Comparison of ENCODE assay signal across 1 cellular context in the genomic region with DNA sequence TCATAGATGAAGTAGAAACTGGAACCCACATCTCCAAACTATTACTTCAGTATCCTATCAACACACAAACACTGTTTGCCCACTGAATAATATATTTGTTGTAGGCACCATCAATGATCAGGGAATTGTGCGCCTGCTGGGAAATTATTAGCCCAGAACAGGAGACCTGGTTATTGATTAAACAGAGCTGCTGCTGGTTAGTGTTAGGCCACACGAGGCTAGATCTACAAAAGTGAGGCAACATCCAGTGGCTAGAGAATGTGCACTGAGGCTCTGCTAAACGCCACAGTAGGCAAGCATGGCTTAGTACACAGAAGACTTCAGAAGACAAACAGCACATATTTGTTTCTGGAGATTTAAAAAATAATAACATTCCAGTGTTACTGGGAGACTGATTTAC.
TF ChIP-seq lines count a peak whose summit lies in the region.

No MANE protein-coding gene starts in this region.

TF ChIP-seq in HepG2, 621 proteins besides CTCF, POLR2A, EP300 and RAD21 (continued from another document and continues in another):
- TF ChIP-seq, protein P1, sequence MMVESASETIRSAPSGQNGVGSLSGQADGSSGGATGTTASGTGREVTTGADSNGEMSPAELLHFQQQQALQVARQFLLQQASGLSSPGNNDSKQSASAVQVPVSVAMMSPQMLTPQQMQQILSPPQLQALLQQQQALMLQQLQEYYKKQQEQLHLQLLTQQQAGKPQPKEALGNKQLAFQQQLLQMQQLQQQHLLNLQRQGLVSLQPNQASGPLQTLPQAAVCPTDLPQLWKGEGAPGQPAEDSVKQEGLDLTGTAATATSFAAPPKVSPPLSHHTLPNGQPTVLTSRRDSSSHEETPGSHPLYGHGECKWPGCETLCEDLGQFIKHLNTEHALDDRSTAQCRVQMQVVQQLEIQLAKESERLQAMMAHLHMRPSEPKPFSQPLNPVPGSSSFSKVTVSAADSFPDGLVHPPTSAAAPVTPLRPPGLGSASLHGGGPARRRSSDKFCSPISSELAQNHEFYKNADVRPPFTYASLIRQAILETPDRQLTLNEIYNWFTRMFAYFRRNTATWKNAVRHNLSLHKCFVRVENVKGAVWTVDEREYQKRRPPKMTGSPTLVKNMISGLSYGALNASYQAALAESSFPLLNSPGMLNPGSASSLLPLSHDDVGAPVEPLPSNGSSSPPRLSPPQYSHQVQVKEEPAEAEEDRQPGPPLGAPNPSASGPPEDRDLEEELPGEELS (CRISPR knock-in tag; IDR thresholded peaks at IDR 0.05): peak; percentile 72; the same call in 1 of the 2 replicates
- no peak for TF ChIP-seq MZF1 (CRISPR knock-in tag; IDR thresholded peaks at IDR 0.05; ENCODE audit: borderline replicate concordance)
- TF ChIP-seq RXRB (CRISPR knock-in tag; IDR thresholded peaks at IDR 0.05; ENCODE audit: borderline replicate concordance): peak; percentile 73
- TF ChIP-seq, protein P2, sequence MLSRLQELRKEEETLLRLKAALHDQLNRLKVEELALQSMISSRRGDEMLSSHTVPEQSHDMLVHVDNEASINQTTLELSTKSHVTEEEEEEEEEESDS (CRISPR knock-in tag; IDR thresholded peaks at IDR 0.05; ENCODE audit: borderline replicate concordance): no peak
- no peak for TF ChIP-seq ZFP36L2 (CRISPR knock-in tag; IDR thresholded peaks at IDR 0.05)
- no peak for TF ChIP-seq NCOA1 (CRISPR knock-in tag; IDR thresholded peaks at IDR 0.05)
- TF ChIP-seq, protein P3, sequence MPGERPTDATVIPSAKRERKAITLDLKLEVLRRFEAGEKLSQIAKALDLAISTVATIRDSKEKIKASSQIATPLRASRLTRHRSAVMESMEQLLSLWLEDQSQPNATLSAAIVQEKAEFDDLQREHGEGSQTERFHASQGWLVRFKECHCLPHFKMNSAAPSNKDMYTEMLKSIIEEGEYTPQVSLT (CRISPR knock-in tag; IDR thresholded peaks at IDR 0.05; ENCODE audit: borderline replicate concordance, low read depth): no peak
- TF ChIP-seq, protein P4, sequence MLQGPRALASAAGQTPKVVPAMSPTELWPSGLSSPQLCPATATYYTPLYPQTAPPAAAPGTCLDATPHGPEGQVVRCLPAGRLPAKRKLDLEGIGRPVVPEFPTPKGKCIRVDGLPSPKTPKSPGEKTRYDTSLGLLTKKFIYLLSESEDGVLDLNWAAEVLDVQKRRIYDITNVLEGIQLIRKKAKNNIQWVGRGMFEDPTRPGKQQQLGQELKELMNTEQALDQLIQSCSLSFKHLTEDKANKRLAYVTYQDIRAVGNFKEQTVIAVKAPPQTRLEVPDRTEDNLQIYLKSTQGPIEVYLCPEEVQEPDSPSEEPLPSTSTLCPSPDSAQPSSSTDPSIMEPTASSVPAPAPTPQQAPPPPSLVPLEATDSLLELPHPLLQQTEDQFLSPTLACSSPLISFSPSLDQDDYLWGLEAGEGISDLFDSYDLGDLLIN (CRISPR knock-in tag; IDR thresholded peaks at IDR 0.05; ENCODE audit: borderline replicate concordance): no peak
- TF ChIP-seq YEATS2 (CRISPR knock-in tag; IDR thresholded peaks at IDR 0.05; ENCODE audit: borderline replicate concordance): peak; percentile 30; the same call in 1 of the 2 replicates
- TF ChIP-seq, protein P5, sequence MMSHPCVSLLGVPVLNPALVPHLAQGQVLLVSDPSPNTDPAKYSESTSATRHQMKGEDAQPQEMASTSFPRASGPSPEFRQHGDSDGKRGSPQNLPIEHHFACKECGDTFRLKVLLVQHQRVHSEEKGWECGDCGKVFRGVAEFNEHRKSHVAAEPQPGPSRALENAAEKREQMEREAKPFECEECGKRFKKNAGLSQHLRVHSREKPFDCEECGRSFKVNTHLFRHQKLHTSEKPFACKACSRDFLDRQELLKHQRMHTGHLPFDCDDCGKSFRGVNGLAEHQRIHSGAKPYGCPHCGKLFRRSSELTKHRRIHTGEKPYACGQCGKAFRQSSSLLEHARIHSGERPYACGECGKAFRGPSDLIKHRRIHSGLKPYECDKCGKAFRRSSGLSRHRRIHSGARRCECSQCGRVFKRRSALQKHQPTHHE (CRISPR knock-in tag; IDR thresholded peaks at IDR 0.05; ENCODE audit: borderline replicate concordance): no peak; the same call in 1 of the 2 replicates
- no peak for TF ChIP-seq SMAD1 (CRISPR knock-in tag; IDR thresholded peaks at IDR 0.05; ENCODE audit: borderline replicate concordance, low read depth)
- TF ChIP-seq ZNF296 (CRISPR knock-in tag; conservative IDR thresholded peaks at IDR 0.05): no peak
- no peak; the same call in 1 of the 2 replicates for TF ChIP-seq SIX1 (CRISPR knock-in tag; IDR thresholded peaks at IDR 0.05; ENCODE audit: borderline replicate concordance)
- TF ChIP-seq ZNF660 (CRISPR knock-in tag; IDR thresholded peaks at IDR 0.05; ENCODE audit: borderline replicate concordance, low read depth): no peak
- no peak for TF ChIP-seq KAT7 (CRISPR knock-in tag; IDR thresholded peaks at IDR 0.05; ENCODE audit: borderline replicate concordance)
- no peak for TF ChIP-seq ZNF263 (CRISPR knock-in tag; IDR thresholded peaks at IDR 0.05)
- no peak for TF ChIP-seq ZNF33A (CRISPR knock-in tag; IDR thresholded peaks at IDR 0.05; ENCODE audit: borderline replicate concordance)
- peak; percentile 88 for TF ChIP-seq SAP130 (CRISPR knock-in tag; IDR thresholded peaks at IDR 0.05; ENCODE audit: low read depth)
- TF ChIP-seq, protein P6, sequence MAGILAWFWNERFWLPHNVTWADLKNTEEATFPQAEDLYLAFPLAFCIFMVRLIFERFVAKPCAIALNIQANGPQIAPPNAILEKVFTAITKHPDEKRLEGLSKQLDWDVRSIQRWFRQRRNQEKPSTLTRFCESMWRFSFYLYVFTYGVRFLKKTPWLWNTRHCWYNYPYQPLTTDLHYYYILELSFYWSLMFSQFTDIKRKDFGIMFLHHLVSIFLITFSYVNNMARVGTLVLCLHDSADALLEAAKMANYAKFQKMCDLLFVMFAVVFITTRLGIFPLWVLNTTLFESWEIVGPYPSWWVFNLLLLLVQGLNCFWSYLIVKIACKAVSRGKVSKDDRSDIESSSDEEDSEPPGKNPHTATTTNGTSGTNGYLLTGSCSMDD (CRISPR knock-in tag; IDR thresholded peaks at IDR 0.05): no peak
- TF ChIP-seq CEBPG (CRISPR knock-in tag; IDR thresholded peaks at IDR 0.05): peak; percentile 94
- TF ChIP-seq, protein P7, sequence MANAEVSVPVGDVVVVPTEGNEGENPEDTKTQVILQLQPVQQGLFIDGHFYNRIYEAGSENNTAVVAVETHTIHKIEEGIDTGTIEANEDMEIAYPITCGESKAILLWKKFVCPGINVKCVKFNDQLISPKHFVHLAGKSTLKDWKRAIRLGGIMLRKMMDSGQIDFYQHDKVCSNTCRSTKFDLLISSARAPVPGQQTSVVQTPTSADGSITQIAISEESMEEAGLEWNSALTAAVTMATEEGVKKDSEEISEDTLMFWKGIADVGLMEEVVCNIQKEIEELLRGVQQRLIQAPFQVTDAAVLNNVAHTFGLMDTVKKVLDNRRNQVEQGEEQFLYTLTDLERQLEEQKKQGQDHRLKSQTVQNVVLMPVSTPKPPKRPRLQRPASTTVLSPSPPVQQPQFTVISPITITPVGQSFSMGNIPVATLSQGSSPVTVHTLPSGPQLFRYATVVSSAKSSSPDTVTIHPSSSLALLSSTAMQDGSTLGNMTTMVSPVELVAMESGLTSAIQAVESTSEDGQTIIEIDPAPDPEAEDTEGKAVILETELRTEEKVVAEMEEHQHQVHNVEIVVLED (CRISPR knock-in tag; IDR thresholded peaks at IDR 0.05; ENCODE audit: borderline replicate concordance): no peak
- TF ChIP-seq, protein P8, sequence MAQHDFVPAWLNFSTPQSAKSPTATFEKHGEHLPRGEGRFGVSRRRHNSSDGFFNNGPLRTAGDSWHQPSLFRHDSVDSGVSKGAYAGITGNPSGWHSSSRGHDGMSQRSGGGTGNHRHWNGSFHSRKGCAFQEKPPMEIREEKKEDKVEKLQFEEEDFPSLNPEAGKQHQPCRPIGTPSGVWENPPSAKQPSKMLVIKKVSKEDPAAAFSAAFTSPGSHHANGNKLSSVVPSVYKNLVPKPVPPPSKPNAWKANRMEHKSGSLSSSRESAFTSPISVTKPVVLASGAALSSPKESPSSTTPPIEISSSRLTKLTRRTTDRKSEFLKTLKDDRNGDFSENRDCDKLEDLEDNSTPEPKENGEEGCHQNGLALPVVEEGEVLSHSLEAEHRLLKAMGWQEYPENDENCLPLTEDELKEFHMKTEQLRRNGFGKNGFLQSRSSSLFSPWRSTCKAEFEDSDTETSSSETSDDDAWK (CRISPR knock-in tag; IDR thresholded peaks at IDR 0.05): no peak
- TF ChIP-seq SMAD9 (CRISPR knock-in tag; IDR thresholded peaks at IDR 0.05): no peak
- TF ChIP-seq REPIN1 (CRISPR knock-in tag; IDR thresholded peaks at IDR 0.05; ENCODE audit: borderline replicate concordance, low read depth): peak; percentile 47; the same call in 1 of the 2 replicates
- TF ChIP-seq ZNF382 (CRISPR knock-in tag; IDR thresholded peaks at IDR 0.05; ENCODE audit: borderline replicate concordance): no peak
- TF ChIP-seq, protein P9, sequence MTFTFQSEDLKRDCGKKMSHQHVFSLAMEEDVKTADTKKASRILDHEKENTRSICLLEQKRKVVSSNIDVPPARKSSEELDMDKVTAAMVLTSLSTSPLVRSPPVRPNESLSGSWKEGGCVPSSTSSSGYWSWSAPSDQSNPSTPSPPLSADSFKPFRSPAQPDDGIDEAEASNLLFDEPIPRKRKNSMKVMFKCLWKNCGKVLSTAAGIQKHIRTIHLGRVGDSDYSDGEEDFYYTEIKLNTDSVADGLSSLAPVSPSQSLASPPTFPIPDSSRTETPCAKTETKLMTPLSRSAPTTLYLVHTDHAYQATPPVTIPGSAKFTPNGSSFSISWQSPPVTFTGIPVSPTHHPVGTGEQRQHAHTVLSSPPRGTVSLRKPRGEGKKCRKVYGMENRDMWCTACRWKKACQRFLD (CRISPR knock-in tag; IDR thresholded peaks at IDR 0.05; ENCODE audit: borderline replicate concordance): no peak
- TF ChIP-seq, protein P10, sequence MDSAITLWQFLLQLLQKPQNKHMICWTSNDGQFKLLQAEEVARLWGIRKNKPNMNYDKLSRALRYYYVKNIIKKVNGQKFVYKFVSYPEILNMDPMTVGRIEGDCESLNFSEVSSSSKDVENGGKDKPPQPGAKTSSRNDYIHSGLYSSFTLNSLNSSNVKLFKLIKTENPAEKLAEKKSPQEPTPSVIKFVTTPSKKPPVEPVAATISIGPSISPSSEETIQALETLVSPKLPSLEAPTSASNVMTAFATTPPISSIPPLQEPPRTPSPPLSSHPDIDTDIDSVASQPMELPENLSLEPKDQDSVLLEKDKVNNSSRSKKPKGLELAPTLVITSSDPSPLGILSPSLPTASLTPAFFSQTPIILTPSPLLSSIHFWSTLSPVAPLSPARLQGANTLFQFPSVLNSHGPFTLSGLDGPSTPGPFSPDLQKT (CRISPR knock-in tag; IDR thresholded peaks at IDR 0.05; ENCODE audit: borderline replicate concordance): no peak
- TF ChIP-seq ZNF431 (CRISPR knock-in tag; IDR thresholded peaks at IDR 0.05; ENCODE audit: borderline replicate concordance, low read depth): no peak
- TF ChIP-seq, protein P11, sequence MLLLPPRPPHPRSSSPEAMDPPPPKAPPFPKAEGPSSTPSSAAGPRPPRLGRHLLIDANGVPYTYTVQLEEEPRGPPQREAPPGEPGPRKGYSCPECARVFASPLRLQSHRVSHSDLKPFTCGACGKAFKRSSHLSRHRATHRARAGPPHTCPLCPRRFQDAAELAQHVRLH (CRISPR knock-in tag; IDR thresholded peaks at IDR 0.05; ENCODE audit: borderline replicate concordance, low read depth): no peak
- TF ChIP-seq ZNF510 (CRISPR knock-in tag; IDR thresholded peaks at IDR 0.05; ENCODE audit: low read depth): no peak
- TF ChIP-seq SIN3A (IDR thresholded peaks at IDR 0.05; ENCODE audit: borderline replicate concordance, low read depth, low read length): no peak
- TF ChIP-seq, protein P12, sequence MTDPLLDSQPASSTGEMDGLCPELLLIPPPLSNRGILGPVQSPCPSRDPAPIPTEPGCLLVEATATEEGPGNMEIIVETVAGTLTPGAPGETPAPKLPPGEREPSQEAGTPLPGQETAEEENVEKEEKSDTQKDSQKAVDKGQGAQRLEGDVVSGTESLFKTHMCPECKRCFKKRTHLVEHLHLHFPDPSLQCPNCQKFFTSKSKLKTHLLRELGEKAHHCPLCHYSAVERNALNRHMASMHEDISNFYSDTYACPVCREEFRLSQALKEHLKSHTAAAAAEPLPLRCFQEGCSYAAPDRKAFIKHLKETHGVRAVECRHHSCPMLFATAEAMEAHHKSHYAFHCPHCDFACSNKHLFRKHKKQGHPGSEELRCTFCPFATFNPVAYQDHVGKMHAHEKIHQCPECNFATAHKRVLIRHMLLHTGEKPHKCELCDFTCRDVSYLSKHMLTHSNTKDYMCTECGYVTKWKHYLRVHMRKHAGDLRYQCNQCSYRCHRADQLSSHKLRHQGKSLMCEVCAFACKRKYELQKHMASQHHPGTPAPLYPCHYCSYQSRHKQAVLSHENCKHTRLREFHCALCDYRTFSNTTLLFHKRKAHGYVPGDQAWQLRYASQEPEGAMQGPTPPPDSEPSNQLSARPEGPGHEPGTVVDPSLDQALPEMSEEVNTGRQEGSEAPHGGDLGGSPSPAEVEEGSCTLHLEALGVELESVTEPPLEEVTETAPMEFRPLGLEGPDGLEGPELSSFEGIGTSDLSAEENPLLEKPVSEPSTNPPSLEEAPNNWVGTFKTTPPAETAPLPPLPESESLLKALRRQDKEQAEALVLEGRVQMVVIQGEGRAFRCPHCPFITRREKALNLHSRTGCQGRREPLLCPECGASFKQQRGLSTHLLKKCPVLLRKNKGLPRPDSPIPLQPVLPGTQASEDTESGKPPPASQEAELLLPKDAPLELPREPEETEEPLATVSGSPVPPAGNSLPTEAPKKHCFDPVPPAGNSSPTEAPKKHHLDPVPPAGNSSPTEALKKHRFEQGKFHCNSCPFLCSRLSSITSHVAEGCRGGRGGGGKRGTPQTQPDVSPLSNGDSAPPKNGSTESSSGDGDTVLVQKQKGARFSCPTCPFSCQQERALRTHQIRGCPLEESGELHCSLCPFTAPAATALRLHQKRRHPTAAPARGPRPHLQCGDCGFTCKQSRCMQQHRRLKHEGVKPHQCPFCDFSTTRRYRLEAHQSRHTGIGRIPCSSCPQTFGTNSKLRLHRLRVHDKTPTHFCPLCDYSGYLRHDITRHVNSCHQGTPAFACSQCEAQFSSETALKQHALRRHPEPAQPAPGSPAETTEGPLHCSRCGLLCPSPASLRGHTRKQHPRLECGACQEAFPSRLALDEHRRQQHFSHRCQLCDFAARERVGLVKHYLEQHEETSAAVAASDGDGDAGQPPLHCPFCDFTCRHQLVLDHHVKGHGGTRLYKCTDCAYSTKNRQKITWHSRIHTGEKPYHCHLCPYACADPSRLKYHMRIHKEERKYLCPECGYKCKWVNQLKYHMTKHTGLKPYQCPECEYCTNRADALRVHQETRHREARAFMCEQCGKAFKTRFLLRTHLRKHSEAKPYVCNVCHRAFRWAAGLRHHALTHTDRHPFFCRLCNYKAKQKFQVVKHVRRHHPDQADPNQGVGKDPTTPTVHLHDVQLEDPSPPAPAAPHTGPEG (CRISPR knock-in tag; IDR thresholded peaks at IDR 0.05): no peak
- no peak for TF ChIP-seq ZFYVE20 (CRISPR knock-in tag; IDR thresholded peaks at IDR 0.05; ENCODE audit: borderline replicate concordance, low read depth)
- no peak for TF ChIP-seq ATF7 (IDR thresholded peaks at IDR 0.05)
- no peak for TF ChIP-seq ATF7 (CRISPR knock-in tag; IDR thresholded peaks at IDR 0.05)
- no peak for TF ChIP-seq SOX13 (IDR thresholded peaks at IDR 0.05)
- TF ChIP-seq SOX13 (CRISPR knock-in tag; conservative IDR thresholded peaks at IDR 0.05 in 1 of 2, IDR thresholded peaks at IDR 0.05 in 1 of 2): peak in 1 of 2 experiments; percentile 57; a peak in 1 of 4 replicates
- TF ChIP-seq ZNF326 (CRISPR knock-in tag; IDR thresholded peaks at IDR 0.05; ENCODE audit: borderline replicate concordance): no peak
- TF ChIP-seq AGO1 (IDR thresholded peaks at IDR 0.05; ENCODE audit: low read depth, low read length, poor library complexity, severe bottlenecking): no peak
- no peak for TF ChIP-seq ZNF432 (CRISPR knock-in tag; IDR thresholded peaks at IDR 0.05; ENCODE audit: borderline replicate concordance)
- TF ChIP-seq ZNF547 (CRISPR knock-in tag; IDR thresholded peaks at IDR 0.05): no peak
- TF ChIP-seq PHF8 (CRISPR knock-in tag; IDR thresholded peaks at IDR 0.05): no peak
